10 cellular contexts compared by ENCODE assay signal in genomic region chr19:39268085-39268484, GRCh38. TPM values are rescaled to one million over a fixed set of nuclear protein-coding genes. Genes with fewer than 3 reads are reported as not detected.
"Had no signal": no experiment of that assay in that cellular context is flagged by ENCODE, and none has a peak within 500 bp of the region (broad histone marks: within the 10 kb centered on the region; RNA-seq: fewer than 3 reads in every experiment).

Gene IFNL2, plus strand, starts transcription at chr19:39268396. Its CDS starts 173 bp downstream, at chr19:39268569.

RNA-seq across cellular contexts. Expression of gene IFNL2, which starts in this region (rescaled TPM):
- total RNA-seq: activated CD4-positive, alpha-beta memory T cell treated with anti-CD3 and anti-CD28 coated beads, Interleukin-2, amount 10 ng/mL, durations not matched to agents 7 days and 5 days; dorsolateral prefrontal cortex; endodermal cell; epithelial cell of proximal tubule; frontal cortex; left ventricle myocardium inferior; mammary epithelial cell; osteocyte; psoas muscle; right cardiac atrium had no signal
- polyA plus RNA-seq: mammary epithelial cell, psoas muscle, right cardiac atrium had no signal
